Comparison of ENCODE assay signal across 9 cellular contexts in genomic region chr7:16619979-16620408, GRCh38. TPM values are rescaled to one million over a fixed set of nuclear protein-coding genes. Genes with fewer than 3 reads are reported as not detected.
DNase-seq lines count a peak whose midpoint lies in the region; ATAC-seq, FAIRE-seq and TF ChIP-seq lines count a peak whose summit lies in the region.
"Had no signal": no experiment of that assay in that cellular context is flagged by ENCODE, and none has a peak within 500 bp of the region (broad histone marks: within the 10 kb centered on the region; RNA-seq: fewer than 3 reads in every experiment).

No MANE protein-coding gene starts in this region.

- H3K79me2 ChIP-seq in Karpas-422 (ENCODE audit: low read length), result peaks cover 5% of the 10 kb centered on the region
- no peaks in the 10 kb centered on the region for H3K79me2 ChIP-seq in neural cell (replicated peaks; ENCODE audit: insufficient read depth, low read length)

- no peaks in the 10 kb centered on the region for H3K9me3 ChIP-seq in Karpas-422 (ENCODE audit: low read length)
- no peaks in the 10 kb centered on the region for H3K9me3 ChIP-seq in neural cell (ENCODE audit: low read length)
- no peaks in the 10 kb centered on the region for H3K9me3 ChIP-seq in pancreas
- H3K9me3 ChIP-seq: HAP-1 had no signal

- peak; percentile 82 for ATAC-seq in activated CD8-positive, alpha-beta memory T cell treated with anti-CD3 and anti-CD28 coated beads, Interleukin-2, amount 10 ng/mL, durations not matched to agents 7 days and 5 days
- peak; percentile 78 for ATAC-seq in HG02571 (IDR thresholded peaks at IDR 0.05; ENCODE audit: unreplicated experiment)
- no peak for ATAC-seq in pancreas

- H4K20me1 ChIP-seq in Karpas-422 (ENCODE audit: insufficient read depth, low read depth, low read length) (no peaks in the 10 kb centered on the region), neural cell (ENCODE audit: insufficient read depth) (no peaks in the 10 kb centered on the region)

- H3K9ac ChIP-seq in Karpas-422 (ENCODE audit: low read length) (no peak overlapping the region), neural cell (ENCODE audit: low read length) (no peak overlapping the region)

- H3K4me3 Mint-ChIP-seq in activated CD8-positive, alpha-beta memory T cell treated with anti-CD3 and anti-CD28 coated beads, Interleukin-2, amount 10 ng/mL, durations not matched to agents 7 days and 5 days, result no peak overlapping the region

- H3K9me3 Mint-ChIP-seq in activated CD8-positive, alpha-beta memory T cell treated with anti-CD3 and anti-CD28 coated beads, Interleukin-2, amount 10 ng/mL, durations not matched to agents 7 days and 5 days (ENCODE audit: low read depth), result no peaks in the 10 kb centered on the region

- H3K27ac ChIP-seq in Karpas-422 (ENCODE audit: low read length) (peak overlapping the region; percentile 87), neural cell (ENCODE audit: low read length) (peak overlapping the region; percentile 1), pancreas (no peak overlapping the region)

- H3K4me2 ChIP-seq in Karpas-422 (ENCODE audit: low read depth, low read length, poor library complexity, severe bottlenecking), result peak overlapping the region; percentile 69
- no peak overlapping the region for H3K4me2 ChIP-seq in neural cell (ENCODE audit: low read length)

- TF ChIP-seq RAD21 in neural cell (conservative IDR thresholded peaks at IDR 0.05), result no peak

- H2AFZ ChIP-seq in Karpas-422 (ENCODE audit: low read length) (peak overlapping the region; percentile 79), neural cell (ENCODE audit: low read depth, low read length) (no peak overlapping the region)

- H3K4me3 ChIP-seq in Karpas-422 (ENCODE audit: low read length) (peak overlapping the region; percentile 56; the same call in 1 of the 2 replicates), neural cell (ENCODE audit: low read length) (no peak overlapping the region), pancreas (no peak overlapping the region)
- H3K4me3 ChIP-seq: HAP-1 had no signal

- TF ChIP-seq CTCF in neural cell (IDR thresholded peaks at IDR 0.05; ENCODE audit: poor library complexity, severe bottlenecking) (no peak), pancreas (IDR thresholded peaks at IDR 0.05) (no peak)

- peak; percentile 35 for TF ChIP-seq EP300 in neural cell (conservative IDR thresholded peaks at IDR 0.05; ENCODE audit: poor library complexity, severe bottlenecking)

- H3K36me3 Mint-ChIP-seq in activated CD8-positive, alpha-beta memory T cell treated with anti-CD3 and anti-CD28 coated beads, Interleukin-2, amount 10 ng/mL, durations not matched to agents 7 days and 5 days, result peaks cover 44% of the 10 kb centered on the region

- no peaks in the 10 kb centered on the region for H3K27me3 Mint-ChIP-seq in activated CD8-positive, alpha-beta memory T cell treated with anti-CD3 and anti-CD28 coated beads, Interleukin-2, amount 10 ng/mL, durations not matched to agents 7 days and 5 days

- no peak for FAIRE-seq in pancreas (lab: Jason Lieb, UNC)

- intact Hi-C loops in pancreas (cut with DNase I), result no loop called here

- H3K36me3 ChIP-seq in Karpas-422 (ENCODE audit: insufficient read depth, low read length) (peaks cover 23% of the 10 kb centered on the region; the same call in 1 of the 2 replicates), neural cell (ENCODE audit: insufficient read depth, low read length) (peaks cover 22% of the 10 kb centered on the region), pancreas (peaks cover 0 to 34% (median 0%) of the 10 kb centered on the region in 3 donors)

- no peak for DNase-seq in activated CD8-positive, alpha-beta memory T cell treated with anti-CD3 and anti-CD28 coated beads, Interleukin-2, amount 10 ng/mL, durations not matched to agents 7 days and 5 days
- no peak for DNase-seq in activated CD8-positive, alpha-beta memory T cell treated with anti-CD3 and anti-CD28 coated beads, Interleukin-2, amount 50 U/mL, for 4 hours
- DNase-seq in Karpas-422 (peak; percentile 81), pancreas (no peak), HUDEP-2 (lab: John Stamatoyannopoulos, UW; ENCODE audit: unreplicated experiment in 76 of 76) (no peak), NCI-H1105 treated with DMSO at 0.1 percent for 48 hours (lab: John Stamatoyannopoulos, UW) (no peak)

- H3K27ac Mint-ChIP-seq in activated CD8-positive, alpha-beta memory T cell treated with anti-CD3 and anti-CD28 coated beads, Interleukin-2, amount 10 ng/mL, durations not matched to agents 7 days and 5 days, result peak overlapping the region; percentile 6

- H3F3A ChIP-seq in neural cell (ENCODE audit: insufficient read depth, low read length, poor library complexity, severe bottlenecking), result no peaks in the 10 kb centered on the region

- H3K27me3 ChIP-seq in Karpas-422 (ENCODE audit: low read length) (no peaks in the 10 kb centered on the region), neural cell (ENCODE audit: insufficient read depth, low read depth, low read length) (no peaks in the 10 kb centered on the region), pancreas (no peaks in the 10 kb centered on the region)

- H3K4me1 ChIP-seq in Karpas-422 (ENCODE audit: low read length) (peaks cover 16% of the 10 kb centered on the region), pancreas (no peaks in the 10 kb centered on the region)

- WGBS in pancreas, 2 donors, result 94 to 97% methylated on average over 2 of the region's 2 CpGs

- peaks cover 10% of the 10 kb centered on the region for H3K4me1 Mint-ChIP-seq in activated CD8-positive, alpha-beta memory T cell treated with anti-CD3 and anti-CD28 coated beads, Interleukin-2, amount 10 ng/mL, durations not matched to agents 7 days and 5 days

- CTCF ChIA-PET in activated CD8-positive, alpha-beta memory T cell treated with anti-CD3 and anti-CD28 coated beads, Interleukin-2, amount 10 ng/mL, durations not matched to agents 7 days and 5 days (lab: Charles Lee), result no interaction called here

- H3K9me2 ChIP-seq in Karpas-422 (replicated peaks; ENCODE audit: insufficient read depth, low read length) (no peaks in the 10 kb centered on the region), neural cell (ENCODE audit: insufficient read depth, low read length) (no peaks in the 10 kb centered on the region)

TF ChIP-seq in neural cell, 6 proteins besides CTCF, POLR2A, EP300 and RAD21:
- peak; percentile 38 for TF ChIP-seq POLR2AphosphoS5 (IDR thresholded peaks at IDR 0.05)
- TF ChIP-seq EZH2 (IDR thresholded peaks at IDR 0.05; ENCODE audit: borderline replicate concordance, insufficient read depth, low read length, poor library complexity, severe bottlenecking), result no peak

RNA-seq across cellular contexts. Expression of gene ANKMY2, which starts 25.6 kb away (rescaled TPM):
- total RNA-seq in activated CD8-positive, alpha-beta memory T cell treated with anti-CD3 and anti-CD28 coated beads, Interleukin-2, amount 10 ng/mL, durations not matched to agents 7 days and 5 days, result 10 to 100 TPM; 11.5 to 13.1 TPM
- 25.1 and 34.5 TPM in 2 replicates for total RNA-seq in Karpas-422 (2014; rRNA removed; shearing (Covaris generic); ENCODE audit: low replicate concordance)
- polyA plus RNA-seq in neural cell, result 78.5 and 94.7 TPM in 2 replicates
- 93.5 and 109 TPM in 2 replicates for polyA minus RNA-seq in neural cell
- total RNA-seq in pancreas, result 10 to 100 TPM in 1 of 6 donors, 1 to 10 TPM in 5; 6.3 to 11.4 (median 8.2) TPM
- 1 to 10 TPM; 3.9 to 8.9 TPM for polyA plus RNA-seq in pancreas

RNA-seq across cellular contexts. Expression of gene BZW2, which starts 26.0 kb away (rescaled TPM):
- total RNA-seq in activated CD8-positive, alpha-beta memory T cell treated with anti-CD3 and anti-CD28 coated beads, Interleukin-2, amount 10 ng/mL, durations not matched to agents 7 days and 5 days, result 10 to 100 TPM; 49.9 to 72.1 TPM
- 122 and 163 TPM in 2 replicates for total RNA-seq in Karpas-422 (2014; rRNA removed; shearing (Covaris generic); ENCODE audit: low replicate concordance)
- 203 and 234 TPM in 2 replicates for polyA plus RNA-seq in neural cell
- 155 and 168 TPM in 2 replicates for polyA minus RNA-seq in neural cell
- total RNA-seq in pancreas, result 10 to 100 TPM; 15.3 to 29.9 (median 21.1) TPM
- 10 to 100 TPM; 10.5 to 12.9 TPM for polyA plus RNA-seq in pancreas

Comparison
In these comparisons a context has a peak if more than half of its experiments do, and no peak if none do; other contexts are left out.
1. ATAC-seq: peak in activated CD8-positive, alpha-beta memory T cell treated with anti-CD3 and anti-CD28 coated beads, Interleukin-2, amount 10 ng/mL, durations not matched to agents 7 days and 5 days (single experiment) and HG02571 (single experiment); none in pancreas (0 of 4).
2. H3K27ac ChIP-seq: peak in Karpas-422 (single experiment) and neural cell (single experiment); none in pancreas (0 of 4).